8 cellular contexts compared by ENCODE assay signal in the genomic region with DNA sequence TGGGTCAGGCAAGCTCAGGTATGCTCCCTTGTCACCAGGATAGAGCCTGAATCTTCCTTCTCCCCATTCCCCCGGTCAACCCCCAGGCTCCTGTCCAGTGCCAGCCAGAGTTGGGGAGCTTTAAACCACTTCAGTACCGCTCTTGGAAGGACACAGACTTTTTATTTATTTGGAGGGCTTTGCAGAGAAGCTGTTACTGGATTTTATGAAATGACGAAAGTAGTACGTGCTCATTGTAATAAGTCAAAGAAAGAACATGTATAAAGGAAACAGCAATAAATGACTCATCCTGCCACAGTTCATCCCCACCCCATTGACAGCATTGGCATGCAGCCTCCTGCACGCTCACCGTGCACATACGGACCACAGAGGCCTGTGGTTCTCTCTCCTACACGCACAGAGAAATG.
DNase-seq lines count a peak whose midpoint lies in the region; ATAC-seq and TF ChIP-seq lines count a peak whose summit lies in the region.

No MANE protein-coding gene starts in this region.

- peak; percentile 90 for DNase-seq in GM03348 (ENCODE audit: low spot score)
- DNase-seq in KBM-7, result peak; percentile 81
- DNase-seq in activated T-cell treated with anti-CD3 and anti-CD28 coated beads, Interleukin-2, amount 50 U/mL, for 48 hours, result peak; percentile 78 to 83
- DNase-seq in hepatic stellate cell (ENCODE audit: low spot score), result peak; percentile 88
- peak; percentile 53 to 84 for DNase-seq in stimulated activated effector memory CD8-positive, alpha-beta T cell treated with anti-CD3 and anti-CD28 coated beads, Interleukin-12 subunit alpha, Interleukin-12 subunit beta, amount 100 ng/mL, for 72 hours (ENCODE audit: low spot score in 2 of 2)
- no peak for DNase-seq in NCI-H187 (lab: John Stamatoyannopoulos, UW)
- DNase-seq in GM20000 (ENCODE audit: low spot score), result no peak

- H3K9me3 Mint-ChIP-seq in stimulated activated effector memory CD8-positive, alpha-beta T cell treated with anti-CD3 and anti-CD28 coated beads, Interleukin-12 subunit alpha, Interleukin-12 subunit beta, amount 100 ng/mL, for 72 hours, result peaks cover 3% of the 10 kb centered on the region

- in situ Hi-C loops in KBM-7 (cut with MboI; ENCODE audit: low pct_unique_long_range_greater_than_20kb, low sequenced_read_pairs), result no loop called here

- peak overlapping the region; percentile 57 for H3K4me3 Mint-ChIP-seq in stimulated activated effector memory CD8-positive, alpha-beta T cell treated with anti-CD3 and anti-CD28 coated beads, Interleukin-12 subunit alpha, Interleukin-12 subunit beta, amount 100 ng/mL, for 72 hours

- peaks cover 52% of the 10 kb centered on the region for H3K4me1 Mint-ChIP-seq in stimulated activated effector memory CD8-positive, alpha-beta T cell treated with anti-CD3 and anti-CD28 coated beads, Interleukin-12 subunit alpha, Interleukin-12 subunit beta, amount 100 ng/mL, for 72 hours

- H3K36me3 Mint-ChIP-seq in stimulated activated effector memory CD8-positive, alpha-beta T cell treated with anti-CD3 and anti-CD28 coated beads, Interleukin-12 subunit alpha, Interleukin-12 subunit beta, amount 100 ng/mL, for 72 hours, result peaks cover 68% of the 10 kb centered on the region

- TF ChIP-seq CTCF in GM20000 (IDR thresholded peaks at IDR 0.05; ENCODE audit: extremely low read depth, missing control alignments), result no peak

- peak; percentile 100 for ATAC-seq in stimulated activated effector memory CD8-positive, alpha-beta T cell treated with anti-CD3 and anti-CD28 coated beads, Interleukin-12 subunit alpha, Interleukin-12 subunit beta, amount 100 ng/mL, for 72 hours
- ATAC-seq in GM19328 (IDR thresholded peaks at IDR 0.05; ENCODE audit: unreplicated experiment), result no peak

- H3K27ac Mint-ChIP-seq in stimulated activated effector memory CD8-positive, alpha-beta T cell treated with anti-CD3 and anti-CD28 coated beads, Interleukin-12 subunit alpha, Interleukin-12 subunit beta, amount 100 ng/mL, for 72 hours, result peak overlapping the region; percentile 98

Comparison
In these comparisons a context has a peak if more than half of its experiments do, and no peak if none do; other contexts are left out.
1. DNase-seq: peak in GM03348 (single experiment), KBM-7 (single experiment), activated T-cell treated with anti-CD3 and anti-CD28 coated beads, Interleukin-2, amount 50 U/mL, for 48 hours (2 of 2), hepatic stellate cell (single experiment) and stimulated activated effector memory CD8-positive, alpha-beta T cell treated with anti-CD3 and anti-CD28 coated beads, Interleukin-12 subunit alpha, Interleukin-12 subunit beta, amount 100 ng/mL, for 72 hours (2 of 2); none in NCI-H187 (0 of 2) and GM20000 (single experiment).